In genomic region chr17:45144199-45145034, GRCh38 we compare ENCODE assay signal across 9 cellular contexts. TPM values are rescaled to one million over a fixed set of nuclear protein-coding genes. Genes with fewer than 3 reads are reported as not detected.
DNase-seq lines count a peak whose midpoint lies in the region; ATAC-seq, FAIRE-seq and TF ChIP-seq lines count a peak whose summit lies in the region.
"Had no signal": no experiment of that assay in that cellular context is flagged by ENCODE, and none has a peak within 500 bp of the region (broad histone marks: within the 10 kb centered on the region; RNA-seq: fewer than 3 reads in every experiment).

No MANE protein-coding gene starts in this region.

- 5 to 8% methylated on average over 17 to 69 of the region's 71 CpGs for WGBS in testis, 2 donors

- H3K4me1 ChIP-seq in lower lobe of right lung (peaks cover 25% of the 10 kb centered on the region), testis (peaks cover 23% of the 10 kb centered on the region)

- TF ChIP-seq CTCF in lower lobe of right lung (IDR thresholded peaks at IDR 0.05) (no peak), testis (IDR thresholded peaks at IDR 0.05) (no peak)

- H3K36me3 ChIP-seq in lower lobe of right lung, result no peaks in the 10 kb centered on the region
- no peaks in the 10 kb centered on the region for H3K36me3 ChIP-seq in testis (ENCODE audit: low read depth, missing control alignments)

- H3K27me3 ChIP-seq in lower lobe of right lung (ENCODE audit: low read depth) (no peaks in the 10 kb centered on the region), testis (no peaks in the 10 kb centered on the region)

- intact Hi-C loops in lower lobe of right lung (cut with DNase I) (no loop called here), testis (cut with DNase I; ENCODE audit: low total_unique reads) (no loop called here)

- H3K9me3 ChIP-seq in lower lobe of right lung, result no peaks in the 10 kb centered on the region
- no peaks in the 10 kb centered on the region for H3K9me3 ChIP-seq in testis

- peak overlapping the region; percentile 85 for H3K27ac ChIP-seq in lower lobe of right lung
- H3K27ac ChIP-seq in testis, result peak overlapping the region; percentile 93 to 98

- ATAC-seq in lower lobe of right lung (peak; percentile 10 to 11), HG03095 (IDR thresholded peaks at IDR 0.05; ENCODE audit: unreplicated experiment) (no peak), HG02870 (IDR thresholded peaks at IDR 0.05; ENCODE audit: unreplicated experiment) (no peak)

- no peak for TF ChIP-seq POLR2A in testis (IDR thresholded peaks at IDR 0.05)

- peak overlapping the region; percentile 58 for H3K4me3 ChIP-seq in lower lobe of right lung
- peak overlapping the region; percentile 47 to 55 for H3K4me3 ChIP-seq in testis

- no peak for FAIRE-seq in GM19239 (lab: Jason Lieb, UNC)

- DNase-seq in activated CD8-positive, alpha-beta memory T cell treated with anti-CD3 and anti-CD28 coated beads for 24 hours, result peak; percentile 71
- no peak for DNase-seq in activated CD8-positive, alpha-beta memory T cell treated with anti-CD3 and anti-CD28 coated beads, Interleukin-2, amount 50 U/mL, for 4 hours
- peak; percentile 65 for DNase-seq in cerebellum (ENCODE audit: low spot score)
- DNase-seq in lower lobe of right lung, result peak; percentile 66
- DNase-seq in testis, result peak; percentile 49
- DNase-seq in GM19239 (ENCODE audit: insufficient read length, low spot score), result no peak
- DNase-seq: DND-41 had no signal

RNA-seq across cellular contexts. Expression of gene HEXIM1, which starts 3.9 kb away (rescaled TPM):
- total RNA-seq in cerebellum (5.4 TPM), lower lobe of right lung (33.9 TPM), testis (10 to 100 TPM; 51.8 to 68.8 TPM)
- 38.8 TPM for polyA plus RNA-seq in testis (ENCODE audit: insufficient read depth, low read depth, low replicate concordance)

RNA-seq across cellular contexts. Expression of gene ACBD4, which starts 8.9 kb away (rescaled TPM):
- total RNA-seq in cerebellum (1.9 TPM), lower lobe of right lung (16.6 TPM), testis (1 to 10 TPM; 8.3 to 9.1 TPM)
- 7.5 TPM for polyA plus RNA-seq in testis (ENCODE audit: insufficient read depth, low read depth, low replicate concordance)

RNA-seq across cellular contexts. Expression of gene PLCD3, which starts 12.1 kb away (rescaled TPM):
- 9.5 TPM for total RNA-seq in cerebellum
- total RNA-seq in lower lobe of right lung, result 38.3 TPM
- 100 to 1,000 TPM in 1 of 2 donors, 10 to 100 TPM in 1; 86.3 to 106 TPM for total RNA-seq in testis
- polyA plus RNA-seq in testis (ENCODE audit: insufficient read depth, low read depth, low replicate concordance), result 62.2 TPM

RNA-seq across cellular contexts. Expression of gene HEXIM2, which starts 17.3 kb away (rescaled TPM):
- 4.7 TPM for total RNA-seq in cerebellum
- 6.4 TPM for total RNA-seq in lower lobe of right lung
- total RNA-seq in testis, result 10 to 100 TPM; 35.9 to 47.7 TPM
- polyA plus RNA-seq in testis (ENCODE audit: insufficient read depth, low read depth, low replicate concordance), result 76.8 TPM

Comparison
In these comparisons a context has a peak if more than half of its experiments do, and no peak if none do; other contexts are left out.
1. DNase-seq: peak in activated CD8-positive, alpha-beta memory T cell treated with anti-CD3 and anti-CD28 coated beads for 24 hours (single experiment), cerebellum (single experiment), lower lobe of right lung (single experiment) and testis (single experiment); none in activated CD8-positive, alpha-beta memory T cell treated with anti-CD3 and anti-CD28 coated beads, Interleukin-2, amount 50 U/mL, for 4 hours (single experiment) and GM19239 (single experiment).
2. ATAC-seq: peak in lower lobe of right lung (2 of 2); none in HG03095 (single experiment) and HG02870 (single experiment).